In genomic region chr17:7909080-7909479, GRCh38 we compare ENCODE assay signal across 23 cellular contexts. TPM values are rescaled to one million over a fixed set of nuclear protein-coding genes. Genes with fewer than 3 reads are reported as not detected.
DNase-seq lines count a peak whose midpoint lies in the region; ATAC-seq, FAIRE-seq and TF ChIP-seq lines count a peak whose summit lies in the region.
"Had no signal": no experiment of that assay in that cellular context is flagged by ENCODE, and none has a peak within 500 bp of the region (broad histone marks: within the 10 kb centered on the region; RNA-seq: fewer than 3 reads in every experiment).

No MANE protein-coding gene starts in this region.

- no peak for TF ChIP-seq CTCF in HepG2 (CRISPR knock-in tag; IDR thresholded peaks at IDR 0.05)
- no peak for TF ChIP-seq CTCF in prostate gland (IDR thresholded peaks at IDR 0.05)

- H3K27me3 ChIP-seq in BLaER1 (no peaks in the 10 kb centered on the region), HepG2 (ENCODE audit: control insufficient read depth in 1 of 2, insufficient read depth in 2 of 2, low read length in 2 of 2) (no peaks in the 10 kb centered on the region), prostate gland (replicated peaks; ENCODE audit: insufficient read depth) (no peaks in the 10 kb centered on the region)
- H3K27me3 ChIP-seq: BE2C had no signal

- no peak overlapping the region for H3K27ac ChIP-seq in BLaER1
- no peak overlapping the region for H3K27ac ChIP-seq in HepG2 (ENCODE audit: extremely low read length, insufficient read depth, low read length)
- H3K27ac ChIP-seq in prostate gland = no peak overlapping the region
- H3K27ac ChIP-seq: A549 had no signal

- no peak for FAIRE-seq in HepG2 (lab: Jason Lieb, UNC)
- FAIRE-seq: A549, GM12892, H54 had no signal

- in situ Hi-C loops in HepG2 (cut with HindIII; ENCODE audit: extremely low pct_ligation_motif_present, low pct_unique_long_range_greater_than_20kb) = no loop called here

- peaks cover 66% of the 10 kb centered on the region for H4K20me1 ChIP-seq in BLaER1
- no peaks in the 10 kb centered on the region for H4K20me1 ChIP-seq in HepG2 (ENCODE audit: insufficient read depth, low read length)

- TF ChIP-seq EP300 in HepG2 (IDR thresholded peaks at IDR 0.05; ENCODE audit: low read depth in 2 of 2, low read length in 2 of 2) (no peak), HepG2 (CRISPR knock-in tag; IDR thresholded peaks at IDR 0.05; ENCODE audit: borderline replicate concordance) (no peak)

- BruUV-seq in HepG2 (replicated peaks; lab: Mats Ljungman, UMichigan) = no TSS peak

- H3K36me3 Mint-ChIP-seq in T-helper 17 cell (ENCODE audit: low read depth) = peaks cover 25% of the 10 kb centered on the region

- H3K9ac ChIP-seq in BLaER1 (0 out of 2 replicates have a peak overlapping the region, but pooled peaks have one; percentile 38), HepG2 (ENCODE audit: insufficient read depth, low read depth, low read length) (no peak overlapping the region)

- peaks cover 12% of the 10 kb centered on the region for H3K4me1 Mint-ChIP-seq in T-helper 17 cell

- TF ChIP-seq RAD21 in HepG2 (CRISPR knock-in tag; IDR thresholded peaks at IDR 0.05) = no peak

- no peaks in the 10 kb centered on the region for H3K27me3 Mint-ChIP-seq in T-helper 17 cell
- H3K27me3 Mint-ChIP-seq: CD4-positive, alpha-beta memory T cell had no signal

- DNase-seq in T-helper 17 cell = no peak
- no peak for DNase-seq in HepG2 (ENCODE audit: low spot score)
- DNase-seq in prostate gland (ENCODE audit: low spot score) = no peak
- DNase-seq in NCI-H1417 treated with DMSO at 0.1 percent for 48 hours (lab: John Stamatoyannopoulos, UW) = no peak
- DNase-seq in hypothalamus (lab: John Stamatoyannopoulos, UW) = no peak
- DNase-seq: 8988T; ACHN; AML-193; BE2C; C1 segment of cervical spinal cord; Calu3; CD4-positive, alpha-beta memory T cell; COR-L47; DMS53; DMS79 treated with DMSO at 0.1 percent for 48 hours; GF-D8; GOT3; HCEC 1CT had no signal

- no peak overlapping the region for H3K4me2 ChIP-seq in BLaER1
- H3K4me2 ChIP-seq in HepG2 (ENCODE audit: low read depth, low read length) = no peak overlapping the region
- H3K4me2 ChIP-seq: A549 had no signal

- no peak overlapping the region for H2AFZ ChIP-seq in HepG2 (ENCODE audit: low read length)

- no peak for TF ChIP-seq POLR2A in HepG2 (IDR thresholded peaks at IDR 0.05; ENCODE audit: insufficient read depth in 1 of 2, low read depth in 2 of 2, low read length in 2 of 2)
- no peak for TF ChIP-seq POLR2A in prostate gland (IDR thresholded peaks at IDR 0.05)

- no peaks in the 10 kb centered on the region for H3K9me3 ChIP-seq in BLaER1
- no peaks in the 10 kb centered on the region for H3K9me3 ChIP-seq in T-helper 17 cell (ENCODE audit: control insufficient read depth, low read length, poor library complexity, severe bottlenecking)
- H3K9me3 ChIP-seq in HepG2 (ENCODE audit: low read length) = no peaks in the 10 kb centered on the region
- H3K9me3 ChIP-seq in prostate gland = no peaks in the 10 kb centered on the region
- H3K9me3 ChIP-seq: A549, BE2C had no signal

- H3K36me3 ChIP-seq in BLaER1 = peaks cover 84% of the 10 kb centered on the region
- no peaks in the 10 kb centered on the region; a peak in 1 of 5 replicates for H3K36me3 ChIP-seq in HepG2 (replicated peaks in 1 of 2; ENCODE audit: control insufficient read depth in 1 of 2, insufficient read depth in 2 of 2, low read length in 2 of 2)
- peaks cover 47 to 49% of the 10 kb centered on the region in 2 donors for H3K36me3 ChIP-seq in prostate gland

- intact Hi-C loops in HepG2 (cut with micrococcal nuclease; ENCODE audit: unreplicated experiment) = no loop called here
- intact Hi-C loops in prostate gland (cut with DNase I) = no loop called here

- H3K4me3 Mint-ChIP-seq in T-helper 17 cell = no peak overlapping the region
- H3K4me3 Mint-ChIP-seq: CD4-positive, alpha-beta memory T cell had no signal

- WGBS in HepG2 (ENCODE audit: low lambda C conversion rate) = 95% methylated on average over 20 of the region's 28 CpGs
- WGBS in prostate gland = 93% methylated on average over 22 of the region's 28 CpGs

- CTCF ChIA-PET in HepG2 (lab: Yijun Ruan, JAX; ENCODE audit: low intra/inter-chr PET ratio, low total read pairs) = no interaction called here

- H3K4me3 ChIP-seq in BLaER1 = no peak overlapping the region
- no peak overlapping the region for H3K4me3 ChIP-seq in HepG2 (replicated peaks in 1 of 3; ENCODE audit: insufficient read depth in 1 of 3, low read depth in 2 of 3, low read length in 3 of 3)
- H3K4me3 ChIP-seq in prostate gland = no peak overlapping the region
- H3K4me3 ChIP-seq: A549 had no signal

- H3K27ac Mint-ChIP-seq in T-helper 17 cell = peak overlapping the region; percentile 51

- H3K4me1 ChIP-seq in BLaER1 (peaks cover 25% of the 10 kb centered on the region), HepG2 (ENCODE audit: insufficient read depth, low read length) (no peaks in the 10 kb centered on the region), prostate gland (replicated peaks) (no peaks in the 10 kb centered on the region)
- H3K4me1 ChIP-seq: A549, BE2C had no signal

- ATAC-seq in T-helper 17 cell (no peak), HepG2 (no peak)
- ATAC-seq: A549 had no signal

- POLR2A ChIA-PET in HepG2 (lab: Yijun Ruan, JAX) = no interaction called here

- H3K79me2 ChIP-seq in HepG2 (ENCODE audit: insufficient read depth, low read length) = no peaks in the 10 kb centered on the region

RNA-seq across cellular contexts. Expression of gene RNF227, which starts 7.0 kb away (rescaled TPM):
- total RNA-seq in T-helper 17 cell = 1 to 10 TPM; 1.4 to 2.3 TPM
- total RNA-seq in HepG2 (2016; rRNA removed; fragmentation: Illumina TruSeq; extraction: Trizol) = 0.20 and 0.38 TPM in 2 replicates
- 0.10 TPM in 1 of 2 replicates, not detected in the other for total RNA-seq in HepG2 (2016; cell fraction: cytosol; rRNA removed; fragmentation: Illumina TruSeq; extraction: Trizol; ENCODE audit: low read depth)
- total RNA-seq in HepG2 (2016; cell fraction: insoluble cytoplasmic fraction; rRNA removed; fragmentation: Illumina TruSeq; extraction: Trizol) = 0.37 and 0.41 TPM in 2 replicates
- total RNA-seq in HepG2 (2016; cell fraction: membrane; rRNA removed; fragmentation: Illumina TruSeq; extraction: Trizol) = 0.21 and 0.22 TPM in 2 replicates
- 0.22 and 0.56 TPM in 2 replicates for total RNA-seq in HepG2 (2016; cell fraction: nucleus; rRNA removed; fragmentation: Illumina TruSeq; extraction: Trizol)
- polyA plus RNA-seq in HepG2 (2011; rRNA removed) = 0.79 and 0.94 TPM in 2 replicates
- 1.7 and 3.4 TPM in 2 replicates for polyA plus RNA-seq in HepG2 (2011; cell fraction: cytosol; rRNA removed)
- polyA plus RNA-seq in HepG2 (2011; cell fraction: nucleus; rRNA removed) = 0.79 and 4.8 TPM in 2 replicates
- 0.68 and 0.79 TPM in 2 replicates for polyA plus RNA-seq in HepG2 (2012)
- 0.15 and 0.16 TPM in 2 replicates for polyA plus RNA-seq in HepG2 (2016; cell fraction: cytosol; fragmentation: Illumina TruSeq; extraction: Trizol; ENCODE audit: low read depth)
- 0.49 and 0.63 TPM in 2 replicates for polyA plus RNA-seq in HepG2 (2016; cell fraction: insoluble cytoplasmic fraction; fragmentation: Illumina TruSeq; extraction: Trizol; ENCODE audit: low read depth)
- 0.23 and 0.33 TPM in 2 replicates for polyA plus RNA-seq in HepG2 (2016; cell fraction: membrane; fragmentation: Illumina TruSeq; extraction: Trizol; ENCODE audit: low read depth)
- polyA plus RNA-seq in HepG2 (2016; cell fraction: nucleus; fragmentation: Illumina TruSeq; extraction: Trizol; ENCODE audit: insufficient read depth, low read depth) = 1.5 and 2.2 TPM in 2 replicates
- 0.22 and 3.6 TPM in 2 replicates for polyA minus RNA-seq in HepG2 (2011; rRNA and poly(A)+ RNA removed; ENCODE audit: low replicate concordance)
- 0.20 and 0.26 TPM in 2 replicates for polyA minus RNA-seq in HepG2 (2011; cell fraction: cytosol; rRNA and poly(A)+ RNA removed)
- 0.25 and 0.64 TPM in 2 replicates for polyA minus RNA-seq in HepG2 (2011; cell fraction: nucleus; rRNA and poly(A)+ RNA removed)
- 10 to 100 TPM in 1 of 2 donors, 1 to 10 TPM in 1; 7.8 to 32.4 TPM for total RNA-seq in prostate gland

RNA-seq across cellular contexts. Expression of gene CHD3, which starts 20.5 kb away (rescaled TPM):
- total RNA-seq in T-helper 17 cell (100 to 1,000 TPM; 219 TPM), HepG2 (2016; rRNA removed; fragmentation: Illumina TruSeq; extraction: Trizol) (3.3 and 3.7 TPM in 2 replicates), prostate gland (100 to 1,000 TPM; 166 to 196 TPM)
- 0.20 and 0.53 TPM in 2 replicates for total RNA-seq in HepG2 (2016; cell fraction: cytosol; rRNA removed; fragmentation: Illumina TruSeq; extraction: Trizol; ENCODE audit: low read depth)
- total RNA-seq in HepG2 (2016; cell fraction: insoluble cytoplasmic fraction; rRNA removed; fragmentation: Illumina TruSeq; extraction: Trizol) = 1.6 and 3.6 TPM in 2 replicates
- 1.1 and 3.2 TPM in 2 replicates for total RNA-seq in HepG2 (2016; cell fraction: membrane; rRNA removed; fragmentation: Illumina TruSeq; extraction: Trizol)
- 4.7 and 9.3 TPM in 2 replicates for total RNA-seq in HepG2 (2016; cell fraction: nucleus; rRNA removed; fragmentation: Illumina TruSeq; extraction: Trizol)
- 2.7 and 3.3 TPM in 2 replicates for polyA plus RNA-seq in HepG2 (2011; rRNA removed)
- polyA plus RNA-seq in HepG2 (2011; cell fraction: cytosol; rRNA removed) = 1.8 and 1.9 TPM in 2 replicates
- polyA plus RNA-seq in HepG2 (2011; cell fraction: nucleus; rRNA removed) = 21.5 and 21.6 TPM in 2 replicates
- polyA plus RNA-seq in HepG2 (2012) = 6.4 and 10.0 TPM in 2 replicates
- polyA plus RNA-seq in HepG2 (2016; cell fraction: cytosol; fragmentation: Illumina TruSeq; extraction: Trizol; ENCODE audit: low read depth) = 0.57 and 0.75 TPM in 2 replicates
- polyA plus RNA-seq in HepG2 (2016; cell fraction: insoluble cytoplasmic fraction; fragmentation: Illumina TruSeq; extraction: Trizol; ENCODE audit: low read depth) = 1.8 and 5.2 TPM in 2 replicates
- 1.1 and 1.3 TPM in 2 replicates for polyA plus RNA-seq in HepG2 (2016; cell fraction: membrane; fragmentation: Illumina TruSeq; extraction: Trizol; ENCODE audit: low read depth)
- polyA plus RNA-seq in HepG2 (2016; cell fraction: nucleus; fragmentation: Illumina TruSeq; extraction: Trizol; ENCODE audit: insufficient read depth, low read depth) = 15.5 and 16.4 TPM in 2 replicates
- 8.0 and 73.1 TPM in 2 replicates for polyA minus RNA-seq in HepG2 (2011; rRNA and poly(A)+ RNA removed; ENCODE audit: low replicate concordance)
- 3.3 and 3.9 TPM in 2 replicates for polyA minus RNA-seq in HepG2 (2011; cell fraction: cytosol; rRNA and poly(A)+ RNA removed)
- 9.1 and 12.4 TPM in 2 replicates for polyA minus RNA-seq in HepG2 (2011; cell fraction: nucleus; rRNA and poly(A)+ RNA removed)

RNA-seq across cellular contexts. Expression of gene KCNAB3, which starts 20.6 kb away (rescaled TPM):
- total RNA-seq in T-helper 17 cell (1 to 10 TPM; 5.9 to 8.4 TPM), HepG2 (2016; rRNA removed; fragmentation: Illumina TruSeq; extraction: Trizol) (0.29 TPM in 1 of 2 replicates, not detected in the other), prostate gland (1 to 10 TPM; 1.2 to 4.5 TPM)
- total RNA-seq in HepG2 (2016; cell fraction: cytosol; rRNA removed; fragmentation: Illumina TruSeq; extraction: Trizol; ENCODE audit: low read depth) = not detected in 2 replicates
- 0.41 TPM in 1 of 2 replicates, not detected in the other for total RNA-seq in HepG2 (2016; cell fraction: insoluble cytoplasmic fraction; rRNA removed; fragmentation: Illumina TruSeq; extraction: Trizol)
- 0.15 TPM in 1 of 2 replicates, not detected in the other for total RNA-seq in HepG2 (2016; cell fraction: membrane; rRNA removed; fragmentation: Illumina TruSeq; extraction: Trizol)
- total RNA-seq in HepG2 (2016; cell fraction: nucleus; rRNA removed; fragmentation: Illumina TruSeq; extraction: Trizol) = 0.69 and 1.2 TPM in 2 replicates
- polyA plus RNA-seq in HepG2 (2011; rRNA removed) = 0.88 and 0.95 TPM in 2 replicates
- 0.18 and 0.21 TPM in 2 replicates for polyA plus RNA-seq in HepG2 (2011; cell fraction: cytosol; rRNA removed)
- 11.7 and 15.6 TPM in 2 replicates for polyA plus RNA-seq in HepG2 (2011; cell fraction: nucleus; rRNA removed)
- polyA plus RNA-seq in HepG2 (2012) = 1.0 and 1.1 TPM in 2 replicates
- 0.07 and 0.08 TPM in 2 replicates for polyA plus RNA-seq in HepG2 (2016; cell fraction: cytosol; fragmentation: Illumina TruSeq; extraction: Trizol; ENCODE audit: low read depth)
- polyA plus RNA-seq in HepG2 (2016; cell fraction: insoluble cytoplasmic fraction; fragmentation: Illumina TruSeq; extraction: Trizol; ENCODE audit: low read depth) = not detected in 2 replicates
- 0.08 TPM in 1 of 2 replicates, not detected in the other for polyA plus RNA-seq in HepG2 (2016; cell fraction: membrane; fragmentation: Illumina TruSeq; extraction: Trizol; ENCODE audit: low read depth)
- 6.5 and 7.3 TPM in 2 replicates for polyA plus RNA-seq in HepG2 (2016; cell fraction: nucleus; fragmentation: Illumina TruSeq; extraction: Trizol; ENCODE audit: insufficient read depth, low read depth)
- 0.70 and 2.1 TPM in 2 replicates for polyA minus RNA-seq in HepG2 (2011; rRNA and poly(A)+ RNA removed; ENCODE audit: low replicate concordance)
- polyA minus RNA-seq in HepG2 (2011; cell fraction: cytosol; rRNA and poly(A)+ RNA removed) = not detected in 2 replicates
- 3.7 and 7.5 TPM in 2 replicates for polyA minus RNA-seq in HepG2 (2011; cell fraction: nucleus; rRNA and poly(A)+ RNA removed)
- total RNA-seq: G401 had no signal

RNA-seq across cellular contexts. Expression of gene TRAPPC1, which starts 22.7 kb away (rescaled TPM):
- total RNA-seq in T-helper 17 cell = 100 to 1,000 TPM; 102 to 118 TPM
- total RNA-seq in HepG2 (2016; rRNA removed; fragmentation: Illumina TruSeq; extraction: Trizol) = 28.1 and 36.9 TPM in 2 replicates
- 18.6 and 30.6 TPM in 2 replicates for total RNA-seq in HepG2 (2016; cell fraction: cytosol; rRNA removed; fragmentation: Illumina TruSeq; extraction: Trizol; ENCODE audit: low read depth)
- total RNA-seq in HepG2 (2016; cell fraction: insoluble cytoplasmic fraction; rRNA removed; fragmentation: Illumina TruSeq; extraction: Trizol) = 26.6 and 30.5 TPM in 2 replicates
- total RNA-seq in HepG2 (2016; cell fraction: membrane; rRNA removed; fragmentation: Illumina TruSeq; extraction: Trizol) = 27.2 and 41.0 TPM in 2 replicates
- total RNA-seq in HepG2 (2016; cell fraction: nucleus; rRNA removed; fragmentation: Illumina TruSeq; extraction: Trizol) = 16.5 and 21.7 TPM in 2 replicates
- 44.9 and 46.7 TPM in 2 replicates for polyA plus RNA-seq in HepG2 (2011; rRNA removed)
- 117 and 121 TPM in 2 replicates for polyA plus RNA-seq in HepG2 (2011; cell fraction: cytosol; rRNA removed)
- 33.8 and 41.2 TPM in 2 replicates for polyA plus RNA-seq in HepG2 (2011; cell fraction: nucleus; rRNA removed)
- polyA plus RNA-seq in HepG2 (2012) = 82.0 and 92.0 TPM in 2 replicates
- 119 and 155 TPM in 2 replicates for polyA plus RNA-seq in HepG2 (2016; cell fraction: cytosol; fragmentation: Illumina TruSeq; extraction: Trizol; ENCODE audit: low read depth)
- 128 and 160 TPM in 2 replicates for polyA plus RNA-seq in HepG2 (2016; cell fraction: insoluble cytoplasmic fraction; fragmentation: Illumina TruSeq; extraction: Trizol; ENCODE audit: low read depth)
- polyA plus RNA-seq in HepG2 (2016; cell fraction: membrane; fragmentation: Illumina TruSeq; extraction: Trizol; ENCODE audit: low read depth) = 121 and 142 TPM in 2 replicates
- polyA plus RNA-seq in HepG2 (2016; cell fraction: nucleus; fragmentation: Illumina TruSeq; extraction: Trizol; ENCODE audit: insufficient read depth, low read depth) = 73.6 and 93.7 TPM in 2 replicates
- 54.8 and 75.7 TPM in 2 replicates for polyA minus RNA-seq in HepG2 (2011; rRNA and poly(A)+ RNA removed; ENCODE audit: low replicate concordance)
- 33.8 and 43.0 TPM in 2 replicates for polyA minus RNA-seq in HepG2 (2011; cell fraction: cytosol; rRNA and poly(A)+ RNA removed)
- polyA minus RNA-seq in HepG2 (2011; cell fraction: nucleus; rRNA and poly(A)+ RNA removed) = 13.0 and 16.9 TPM in 2 replicates
- total RNA-seq in prostate gland = 10 to 100 TPM; 57.9 to 70.9 TPM

RNA-seq across cellular contexts. Expression of gene CNTROB, which starts 22.9 kb away (rescaled TPM):
- total RNA-seq in T-helper 17 cell (10 to 100 TPM; 24.3 to 27.9 TPM), HepG2 (2016; rRNA removed; fragmentation: Illumina TruSeq; extraction: Trizol) (13.3 and 24.1 TPM in 2 replicates), prostate gland (10 to 100 TPM; 25.2 to 42.0 TPM)
- total RNA-seq in HepG2 (2016; cell fraction: cytosol; rRNA removed; fragmentation: Illumina TruSeq; extraction: Trizol; ENCODE audit: low read depth) = 8.1 and 9.3 TPM in 2 replicates
- 11.9 and 23.0 TPM in 2 replicates for total RNA-seq in HepG2 (2016; cell fraction: insoluble cytoplasmic fraction; rRNA removed; fragmentation: Illumina TruSeq; extraction: Trizol)
- total RNA-seq in HepG2 (2016; cell fraction: membrane; rRNA removed; fragmentation: Illumina TruSeq; extraction: Trizol) = 10.1 and 11.2 TPM in 2 replicates
- 23.2 and 26.4 TPM in 2 replicates for total RNA-seq in HepG2 (2016; cell fraction: nucleus; rRNA removed; fragmentation: Illumina TruSeq; extraction: Trizol)
- polyA plus RNA-seq in HepG2 (2011; rRNA removed) = 21.2 and 24.3 TPM in 2 replicates
- 10.6 and 11.9 TPM in 2 replicates for polyA plus RNA-seq in HepG2 (2011; cell fraction: cytosol; rRNA removed)
- 64.8 and 74.8 TPM in 2 replicates for polyA plus RNA-seq in HepG2 (2011; cell fraction: nucleus; rRNA removed)
- polyA plus RNA-seq in HepG2 (2012) = 14.3 and 16.3 TPM in 2 replicates
- 3.0 and 3.9 TPM in 2 replicates for polyA plus RNA-seq in HepG2 (2016; cell fraction: cytosol; fragmentation: Illumina TruSeq; extraction: Trizol; ENCODE audit: low read depth)
- 12.3 and 14.2 TPM in 2 replicates for polyA plus RNA-seq in HepG2 (2016; cell fraction: insoluble cytoplasmic fraction; fragmentation: Illumina TruSeq; extraction: Trizol; ENCODE audit: low read depth)
- 8.2 and 9.5 TPM in 2 replicates for polyA plus RNA-seq in HepG2 (2016; cell fraction: membrane; fragmentation: Illumina TruSeq; extraction: Trizol; ENCODE audit: low read depth)
- 68.1 and 69.5 TPM in 2 replicates for polyA plus RNA-seq in HepG2 (2016; cell fraction: nucleus; fragmentation: Illumina TruSeq; extraction: Trizol; ENCODE audit: insufficient read depth, low read depth)
- 18.0 and 57.0 TPM in 2 replicates for polyA minus RNA-seq in HepG2 (2011; rRNA and poly(A)+ RNA removed; ENCODE audit: low replicate concordance)
- polyA minus RNA-seq in HepG2 (2011; cell fraction: cytosol; rRNA and poly(A)+ RNA removed) = 5.4 and 5.7 TPM in 2 replicates
- 26.5 and 33.7 TPM in 2 replicates for polyA minus RNA-seq in HepG2 (2011; cell fraction: nucleus; rRNA and poly(A)+ RNA removed)

Comparison
In these comparisons a context has a peak if more than half of its experiments do, and no peak if none do; other contexts are left out.
1. RNA of gene CHD3, which starts 20.5 kb away (total RNA-seq): 219 TPM in T-helper 17 cell and 166 to 196 TPM in prostate gland; 0.20 to 9.3 TPM in HepG2; every median in the first group is over 10 times any median in the second.